ENCODE assay signal across 9 cellular contexts in the genomic region with DNA sequence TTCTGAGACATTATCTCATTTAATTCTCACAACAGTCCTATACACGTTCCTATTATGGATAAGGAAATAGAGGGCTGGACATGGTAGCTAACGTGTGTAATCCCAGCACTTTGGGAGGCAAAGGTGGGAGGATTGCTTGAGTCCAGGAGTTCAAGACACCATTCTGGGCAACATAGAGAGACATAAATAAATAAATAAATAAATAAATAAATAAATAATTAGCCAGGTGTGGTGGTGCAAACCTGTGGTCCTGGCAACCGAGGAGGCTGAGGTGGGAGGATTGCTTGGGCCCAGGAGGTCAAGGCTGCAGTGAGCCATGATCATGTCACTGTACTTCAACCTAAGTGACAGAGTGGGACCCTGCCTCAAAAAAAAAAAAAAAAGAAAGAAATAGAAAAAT. TPM values are rescaled to one million over a fixed set of nuclear protein-coding genes. Genes with fewer than 3 reads are reported as not detected.
"Had no signal": no experiment of that assay in that cellular context is flagged by ENCODE, and none has a peak within 500 bp of the region (broad histone marks: within the 10 kb centered on the region; RNA-seq: fewer than 3 reads in every experiment).

No MANE protein-coding gene starts in this region.

- DNase-seq: GM23248, GOT3, H7, IMR-90, KG1 had no signal

- H3K27ac ChIP-seq: GM23248 had no signal

- H3K9me3 ChIP-seq: HAP-1 had no signal

- ATAC-seq: HCT116, K562 had no signal

- H3K4me3 ChIP-seq: GM23248, HAP-1, K562 had no signal

- H3K36me3 ChIP-seq: HAP-1 had no signal

RNA-seq across cellular contexts. Expression of a gene that starts 22.6 kb away (rescaled TPM):
- total RNA-seq: HT-29 had no signal
